ENCODE assay signal across 24 cellular contexts in the genomic region with DNA sequence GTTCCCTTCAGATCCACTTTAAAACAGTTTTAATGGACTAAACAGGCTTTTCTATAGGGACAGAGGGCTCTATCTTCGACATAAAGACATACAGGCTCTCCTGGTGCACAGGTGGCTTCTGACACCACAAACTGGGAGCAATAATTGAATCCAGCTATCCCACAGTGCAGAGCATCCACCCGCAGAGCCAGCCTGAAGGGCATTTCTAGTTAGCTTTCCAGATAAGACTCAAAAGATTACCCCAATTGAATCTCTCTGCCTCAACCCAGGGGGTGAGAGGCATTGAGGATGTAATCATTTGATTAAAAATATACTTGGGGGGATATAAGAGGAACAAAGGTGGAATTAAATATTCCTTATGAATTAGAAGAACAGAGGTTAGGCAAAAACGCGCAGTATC.
"Had no signal": no experiment of that assay in that cellular context is flagged by ENCODE, and none has a peak within 500 bp of the region (broad histone marks: within the 10 kb centered on the region; RNA-seq: fewer than 3 reads in every experiment).

No MANE protein-coding gene starts in this region.

- DNase-seq: dermis blood vessel endothelial cell; dorsolateral prefrontal cortex; effector CD4-positive, alpha-beta T cell; effector memory CD4-positive, alpha-beta T cell; erythroblast; esophagus squamous epithelium; foreskin fibroblast; foreskin melanocyte; gastrocnemius medialis; heart left ventricle; hypothalamus; left cardiac atrium; left lung; left ventricle myocardium superior; lower lobe of right lung; mesenchymal stem cell; mucosa of descending colon; naive B cell had no signal

- FAIRE-seq: islet of Langerhans, keratinocyte had no signal

- H3K9me3 ChIP-seq: esophagus squamous epithelium, gastrocnemius medialis, heart left ventricle, left lung, lower lobe of right lung, mucosa of descending colon had no signal

- ATAC-seq: esophagus mucosa, gastrocnemius medialis, heart left ventricle, left cardiac atrium, left lung, left ventricle myocardium superior, lower lobe of right lung, mucosa of descending colon had no signal

- H3K4me2 ChIP-seq: hepatocyte had no signal

- H3K4me3 ChIP-seq: coronary artery, dorsolateral prefrontal cortex, esophagus squamous epithelium, gastrocnemius medialis, heart left ventricle, hepatocyte, left lung, lower lobe of right lung, mucosa of descending colon had no signal

- H2AFZ ChIP-seq: hepatocyte had no signal

- H3K79me2 ChIP-seq: hepatocyte had no signal

- H3K27ac ChIP-seq: coronary artery, dorsolateral prefrontal cortex, epithelial cell of prostate, esophagus squamous epithelium, gastrocnemius medialis, heart left ventricle, hepatocyte, left lung, lower lobe of right lung had no signal

- H3K4me1 ChIP-seq: esophagus squamous epithelium, gastrocnemius medialis, heart left ventricle, left lung, lower lobe of right lung had no signal

- H3K36me3 ChIP-seq: gastrocnemius medialis, heart left ventricle, left lung, lower lobe of right lung had no signal

- H3K27me3 ChIP-seq: dorsolateral prefrontal cortex, esophagus squamous epithelium, gastrocnemius medialis, heart left ventricle, hepatocyte, left lung had no signal
